ENCODE assay signal across 12 cellular contexts in the genomic region with DNA sequence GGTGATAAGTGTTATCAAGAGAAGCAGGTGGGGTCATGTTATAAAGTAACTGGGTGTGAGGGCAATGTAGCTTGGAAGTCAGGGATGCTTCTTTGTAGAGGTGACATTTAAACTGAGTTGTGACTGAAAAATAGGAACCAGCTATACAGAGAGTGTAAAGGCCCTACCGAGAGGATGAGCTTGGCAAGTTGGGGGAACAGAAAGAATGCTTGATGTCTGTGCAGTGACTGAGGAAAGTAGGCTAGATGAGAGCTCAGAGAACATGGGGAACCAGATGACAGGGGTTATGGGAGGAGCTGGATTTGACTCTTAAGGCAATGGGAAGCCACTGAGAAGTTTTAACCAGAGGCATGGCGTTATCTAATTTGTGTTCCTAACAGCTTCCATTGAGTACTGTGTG.
DNase-seq lines count a peak whose midpoint lies in the region; ATAC-seq, FAIRE-seq and TF ChIP-seq lines count a peak whose summit lies in the region.
"Had no signal": no experiment of that assay in that cellular context is flagged by ENCODE, and none has a peak within 500 bp of the region (broad histone marks: within the 10 kb centered on the region; RNA-seq: fewer than 3 reads in every experiment).

No MANE protein-coding gene starts in this region.

- H3K36me3 ChIP-seq in GM23248 (ENCODE audit: low read depth) (peaks cover 4% of the 10 kb centered on the region; the same call in 1 of the 2 replicates), astrocyte (ENCODE audit: insufficient read depth, low read length) (peaks cover 4% of the 10 kb centered on the region), mucosa of stomach (ENCODE audit: control insufficient read depth, insufficient read depth, low read length) (no peaks in the 10 kb centered on the region)
- H3K36me3 ChIP-seq: uterus, WERI-Rb-1 had no signal

- H3K79me2 ChIP-seq in GM23248 (ENCODE audit: insufficient read depth) (peaks cover 63% of the 10 kb centered on the region), astrocyte (ENCODE audit: insufficient read depth, low read length) (no peaks in the 10 kb centered on the region)

- H3K9me3 ChIP-seq in GM23248 (ENCODE audit: low read depth) (no peaks in the 10 kb centered on the region), astrocyte (ENCODE audit: insufficient read depth, low read depth, low read length) (no peaks in the 10 kb centered on the region), mucosa of stomach (ENCODE audit: control insufficient read depth, low read length) (no peaks in the 10 kb centered on the region)
- H3K9me3 ChIP-seq: uterus had no signal

- H3K4me1 ChIP-seq in GM23248 (ENCODE audit: insufficient read depth) (peaks cover 20% of the 10 kb centered on the region), astrocyte (ENCODE audit: insufficient read depth, low read length) (peaks cover 28% of the 10 kb centered on the region), mucosa of stomach (ENCODE audit: control insufficient read depth, insufficient read depth, low read length) (peaks cover 43% of the 10 kb centered on the region)
- H3K4me1 ChIP-seq: uterus had no signal

- H3F3A ChIP-seq in GM23248 (ENCODE audit: insufficient read depth): peaks cover 58% of the 10 kb centered on the region

- WGBS in GM23248 (ENCODE audit: low coverage in 1 of 2, low lambda C conversion rate in 2 of 2, missing lambda C conversion rate in 2 of 2), 2 experiments: 99 to 100% methylated on average over 2 of the region's 2 CpGs

- H2AFZ ChIP-seq in GM23248: 0 out of 2 replicates have a peak overlapping the region, but pooled peaks have one; percentile 19
- no peak overlapping the region for H2AFZ ChIP-seq in astrocyte (ENCODE audit: low read depth, low read length)

- H3K4me2 ChIP-seq in GM23248 (ENCODE audit: unreplicated experiment) (peak overlapping the region; percentile 66), astrocyte (ENCODE audit: low read length) (peak overlapping the region; percentile 49)

- H3K9ac ChIP-seq in GM23248 (peak overlapping the region; percentile 69; the same call in 1 of the 2 replicates), astrocyte (ENCODE audit: low read length) (peak overlapping the region; percentile 30), mucosa of stomach (ENCODE audit: low read length) (peak overlapping the region; percentile 63)

- peak overlapping the region; percentile 88 for H3K27ac ChIP-seq in GM23248
- peak overlapping the region; percentile 73 for H3K27ac ChIP-seq in astrocyte (ENCODE audit: low read depth, low read length)
- H3K27ac ChIP-seq: uterus, WERI-Rb-1 had no signal

- FAIRE-seq in astrocyte (lab: Jason Lieb, UNC): peak; percentile 82

- H3K27me3 Mint-ChIP-seq in astrocyte (ENCODE audit: low read depth, unreplicated experiment) (no peaks in the 10 kb centered on the region), progenitor cell of endocrine pancreas (no peaks in the 10 kb centered on the region), WTC11 (ENCODE audit: low read depth) (no peaks in the 10 kb centered on the region; the same call in 1 of the 2 replicates)

- no peak overlapping the region for H3K4me3 ChIP-seq in GM23248
- no peak overlapping the region for H3K4me3 ChIP-seq in astrocyte (ENCODE audit: insufficient read depth, low read depth, low read length)
- no peak overlapping the region for H3K4me3 ChIP-seq in mucosa of stomach (ENCODE audit: low read length)
- H3K4me3 ChIP-seq: uterus had no signal

- CTCF ChIA-PET in WTC11 (lab: Charles Lee): no interaction called here

- H3K4me1 Mint-ChIP-seq in astrocyte (ENCODE audit: low read depth, unreplicated experiment): peaks cover 23% of the 10 kb centered on the region
- H3K4me1 Mint-ChIP-seq in progenitor cell of endocrine pancreas (ENCODE audit: low read depth): peaks cover 13% of the 10 kb centered on the region
- peaks cover 6% of the 10 kb centered on the region; the same call in 1 of the 2 replicates for H3K4me1 Mint-ChIP-seq in WTC11

- H3K27ac Mint-ChIP-seq in astrocyte (ENCODE audit: unreplicated experiment) (no peak overlapping the region), progenitor cell of endocrine pancreas (no peak overlapping the region), WTC11 (no peak overlapping the region; the same call in 1 of the 2 replicates)

- no peaks in the 10 kb centered on the region for H3K27me3 ChIP-seq in GM23248 (replicated peaks; ENCODE audit: insufficient read depth)
- no peaks in the 10 kb centered on the region for H3K27me3 ChIP-seq in astrocyte (ENCODE audit: insufficient read depth, low read length)
- H3K27me3 ChIP-seq in mucosa of stomach (ENCODE audit: control insufficient read depth, insufficient read depth, low read length): no peaks in the 10 kb centered on the region
- H3K27me3 ChIP-seq: uterus had no signal

- no peaks in the 10 kb centered on the region for H4K20me1 ChIP-seq in GM23248 (ENCODE audit: insufficient read depth)
- H4K20me1 ChIP-seq in astrocyte (ENCODE audit: insufficient read depth, low read length): no peaks in the 10 kb centered on the region

- TF ChIP-seq CTCF in astrocyte (IDR thresholded peaks at IDR 0.05; ENCODE audit: insufficient read depth, low read depth, low read length) (no peak), progenitor cell of endocrine pancreas (IDR thresholded peaks at IDR 0.05; ENCODE audit: unreplicated experiment) (no peak), WTC11 (IDR thresholded peaks at IDR 0.05) (no peak)

- in situ Hi-C loops in GM23248 (cut with MboI): no loop called here

- H3K9me3 Mint-ChIP-seq in astrocyte (ENCODE audit: unreplicated experiment) (no peaks in the 10 kb centered on the region), progenitor cell of endocrine pancreas (ENCODE audit: low read depth) (no peaks in the 10 kb centered on the region), WTC11 (no peaks in the 10 kb centered on the region)

- peak; percentile 48 for DNase-seq in Ammon's horn (ENCODE audit: low spot score)
- DNase-seq in GM23248: no peak
- DNase-seq in astrocyte (ENCODE audit: low read depth): no peak
- DNase-seq in SKM-1 (lab: John Stamatoyannopoulos, UW; ENCODE audit: unreplicated experiment): no peak
- no peak for DNase-seq in progenitor cell of endocrine pancreas (ENCODE audit: low spot score, unreplicated experiment)
- DNase-seq in WTC11 (ENCODE audit: low spot score): no peak
- DNase-seq: NCI-H1092; NK-92 treated with Interleukin-12 subunit alpha and Interleukin-12 subunit beta, amount 100 ng/mL, for 24 hours; uterus; WERI-Rb-1 had no signal

- no peaks in the 10 kb centered on the region for H3K9me2 ChIP-seq in GM23248 (ENCODE audit: insufficient read depth)

- peaks cover 6% of the 10 kb centered on the region for H3K36me3 Mint-ChIP-seq in astrocyte (ENCODE audit: low read depth, unreplicated experiment)
- no peaks in the 10 kb centered on the region for H3K36me3 Mint-ChIP-seq in progenitor cell of endocrine pancreas (ENCODE audit: insufficient read depth)
- no peaks in the 10 kb centered on the region for H3K36me3 Mint-ChIP-seq in WTC11

- POLR2A ChIA-PET in WTC11 (lab: Charles Lee): no interaction called here

- no peak for ATAC-seq in HG02571 (IDR thresholded peaks at IDR 0.05; ENCODE audit: unreplicated experiment)
- no peak for ATAC-seq in WTC11

- no peak overlapping the region for H3K4me3 Mint-ChIP-seq in astrocyte (ENCODE audit: unreplicated experiment)
- H3K4me3 Mint-ChIP-seq in progenitor cell of endocrine pancreas (ENCODE audit: low read depth): no peak overlapping the region
- no peak overlapping the region for H3K4me3 Mint-ChIP-seq in WTC11

TF ChIP-seq in WTC11, 78 proteins besides CTCF, POLR2A, EP300 and RAD21:
- TF ChIP-seq ZNF423 (CRISPR knock-in tag; IDR thresholded peaks at IDR 0.05): no peak
